ENCODE assay signal across 29 cellular contexts in the genomic region with DNA sequence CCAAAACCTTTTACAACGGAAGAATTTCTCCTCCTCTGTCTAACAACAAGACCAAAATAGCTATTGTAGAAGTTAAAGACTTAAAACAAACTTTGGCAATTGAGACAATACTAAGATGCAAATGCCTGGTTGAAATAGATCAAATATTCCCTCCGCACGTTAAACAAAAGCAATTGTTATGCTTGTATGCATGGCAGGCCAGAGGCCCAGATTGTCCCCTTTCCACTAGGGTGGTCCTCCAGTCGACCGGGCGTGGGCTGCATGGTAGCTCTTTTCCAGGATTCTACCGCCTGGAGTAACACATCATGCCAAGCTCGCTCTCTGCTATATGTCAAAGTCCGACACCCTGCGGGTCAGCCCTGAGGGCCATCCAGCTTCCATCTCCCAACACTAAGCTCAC.
"Had no signal": no experiment of that assay in that cellular context is flagged by ENCODE, and none has a peak within 500 bp of the region (broad histone marks: within the 10 kb centered on the region; RNA-seq: fewer than 3 reads in every experiment).

No MANE protein-coding gene starts in this region.

- H3K27me3 ChIP-seq: body of pancreas, cardiac muscle cell, hepatocyte, ovary, right atrium auricular region, spleen, upper lobe of left lung had no signal

- DNase-seq: activated CD4-positive, alpha-beta T cell treated with anti-CD3 and anti-CD28 coated beads for 48 hours; activated CD8-positive, alpha-beta memory T cell treated with anti-CD3 and anti-CD28 coated beads, Interleukin-2, amount 10 ng/mL, durations not matched to agents 7 days and 5 days; activated CD8-positive, alpha-beta T cell treated with anti-CD3 and anti-CD28 coated beads for 36 hours; activated effector memory CD4-positive, alpha-beta T cell treated with anti-CD3 and anti-CD28 coated beads, Interleukin-2, amount 50 U/mL, for 16 hours; activated naive CD4-positive, alpha-beta T cell treated with anti-CD3 and anti-CD28 coated beads, Interleukin-2, amount 10 ng/mL, durations not matched to agents 7 days and 5 days; activated T-cell treated with anti-CD3 and anti-CD28 coated beads for 4 hours; anterior cingulate cortex; body of pancreas; effector CD8-positive, alpha-beta T cell; foreskin melanocyte; glutamatergic neuron; kidney; lower lobe of right lung; naive thymus-derived CD8-positive, alpha-beta T cell; ovary; psoas muscle; spleen; stimulated activated CD4-positive, alpha-beta T cell treated with anti-CD3 and anti-CD28 coated beads, Interleukin-4, amount 100 ng/mL, for 1 hour; stimulated activated naive CD4-positive, alpha-beta T cell treated with Interleukin-2 at 50 U/mL for 16 hours; T1000; upper lobe of left lung had no signal

- H3K27ac Mint-ChIP-seq: activated CD8-positive, alpha-beta memory T cell treated with anti-CD3 and anti-CD28 coated beads, Interleukin-2, amount 10 ng/mL, durations not matched to agents 7 days and 5 days; activated CD8-positive, alpha-beta T cell treated with anti-CD3 and anti-CD28 coated beads for 36 hours; activated naive CD4-positive, alpha-beta T cell treated with anti-CD3 and anti-CD28 coated beads, Interleukin-2, amount 10 ng/mL, durations not matched to agents 7 days and 5 days; dendritic cell treated with granulocyte-macrophage colony-stimulating factor and Interleukin-4, amounts not matched to agents 40 ng/mL and 50 ng/mL, for 4 days; naive thymus-derived CD8-positive, alpha-beta T cell; T-helper 1 cell treated with Interleukin-12 subunit alpha and Interleukin-12 subunit beta and Interleukin-4 antibody, amounts not matched to agents 30 μg/mL and 1 μg/mL, for 36 hours had no signal

- H3K9me3 ChIP-seq: body of pancreas, lower lobe of right lung, ovary, psoas muscle, right atrium auricular region, spleen, thoracic aorta, upper lobe of left lung had no signal

- H3K4me2 ChIP-seq: hepatocyte had no signal

- H3K4me3 Mint-ChIP-seq: activated CD8-positive, alpha-beta memory T cell treated with anti-CD3 and anti-CD28 coated beads, Interleukin-2, amount 10 ng/mL, durations not matched to agents 7 days and 5 days; activated CD8-positive, alpha-beta T cell treated with anti-CD3 and anti-CD28 coated beads for 36 hours; activated naive CD4-positive, alpha-beta T cell treated with anti-CD3 and anti-CD28 coated beads, Interleukin-2, amount 10 ng/mL, durations not matched to agents 7 days and 5 days; dendritic cell treated with granulocyte-macrophage colony-stimulating factor and Interleukin-4, amounts not matched to agents 40 ng/mL and 50 ng/mL, for 4 days; naive thymus-derived CD8-positive, alpha-beta T cell; T-helper 1 cell treated with Interleukin-12 subunit alpha and Interleukin-12 subunit beta and Interleukin-4 antibody, amounts not matched to agents 30 μg/mL and 1 μg/mL, for 36 hours had no signal

- H3K27me3 Mint-ChIP-seq: activated CD8-positive, alpha-beta memory T cell treated with anti-CD3 and anti-CD28 coated beads, Interleukin-2, amount 10 ng/mL, durations not matched to agents 7 days and 5 days; activated CD8-positive, alpha-beta T cell treated with anti-CD3 and anti-CD28 coated beads for 36 hours; activated naive CD4-positive, alpha-beta T cell treated with anti-CD3 and anti-CD28 coated beads, Interleukin-2, amount 10 ng/mL, durations not matched to agents 7 days and 5 days; dendritic cell treated with granulocyte-macrophage colony-stimulating factor and Interleukin-4, amounts not matched to agents 40 ng/mL and 50 ng/mL, for 4 days; naive thymus-derived CD8-positive, alpha-beta T cell had no signal

- H3K27ac ChIP-seq: body of pancreas, cardiac muscle cell, hepatocyte, lower lobe of right lung, ovary, psoas muscle, right atrium auricular region, spleen, thoracic aorta, upper lobe of left lung had no signal

- H3K79me2 ChIP-seq: hepatocyte had no signal

- H3K9me3 Mint-ChIP-seq: activated CD8-positive, alpha-beta T cell treated with anti-CD3 and anti-CD28 coated beads for 36 hours; activated naive CD4-positive, alpha-beta T cell treated with anti-CD3 and anti-CD28 coated beads, Interleukin-2, amount 10 ng/mL, durations not matched to agents 7 days and 5 days; dendritic cell treated with granulocyte-macrophage colony-stimulating factor and Interleukin-4, amounts not matched to agents 40 ng/mL and 50 ng/mL, for 4 days had no signal

- ATAC-seq: activated CD8-positive, alpha-beta memory T cell treated with anti-CD3 and anti-CD28 coated beads, Interleukin-2, amount 10 ng/mL, durations not matched to agents 7 days and 5 days; activated CD8-positive, alpha-beta T cell treated with anti-CD3 and anti-CD28 coated beads for 36 hours; body of pancreas; esophagus mucosa; left lobe of liver; lower lobe of right lung; naive thymus-derived CD8-positive, alpha-beta T cell; psoas muscle had no signal

- H3K36me3 ChIP-seq: cardiac muscle cell, lower lobe of right lung, ovary, right atrium auricular region, thoracic aorta, upper lobe of left lung had no signal

- H3K4me1 ChIP-seq: body of pancreas, lower lobe of right lung, psoas muscle, right atrium auricular region, upper lobe of left lung had no signal

- H3K4me3 ChIP-seq: body of pancreas, cardiac muscle cell, hepatocyte, lower lobe of right lung, ovary, psoas muscle, right atrium auricular region, spleen, thoracic aorta, upper lobe of left lung had no signal

- H2AFZ ChIP-seq: hepatocyte had no signal
